1 cellular context compared by ENCODE assay signal in the genomic region with DNA sequence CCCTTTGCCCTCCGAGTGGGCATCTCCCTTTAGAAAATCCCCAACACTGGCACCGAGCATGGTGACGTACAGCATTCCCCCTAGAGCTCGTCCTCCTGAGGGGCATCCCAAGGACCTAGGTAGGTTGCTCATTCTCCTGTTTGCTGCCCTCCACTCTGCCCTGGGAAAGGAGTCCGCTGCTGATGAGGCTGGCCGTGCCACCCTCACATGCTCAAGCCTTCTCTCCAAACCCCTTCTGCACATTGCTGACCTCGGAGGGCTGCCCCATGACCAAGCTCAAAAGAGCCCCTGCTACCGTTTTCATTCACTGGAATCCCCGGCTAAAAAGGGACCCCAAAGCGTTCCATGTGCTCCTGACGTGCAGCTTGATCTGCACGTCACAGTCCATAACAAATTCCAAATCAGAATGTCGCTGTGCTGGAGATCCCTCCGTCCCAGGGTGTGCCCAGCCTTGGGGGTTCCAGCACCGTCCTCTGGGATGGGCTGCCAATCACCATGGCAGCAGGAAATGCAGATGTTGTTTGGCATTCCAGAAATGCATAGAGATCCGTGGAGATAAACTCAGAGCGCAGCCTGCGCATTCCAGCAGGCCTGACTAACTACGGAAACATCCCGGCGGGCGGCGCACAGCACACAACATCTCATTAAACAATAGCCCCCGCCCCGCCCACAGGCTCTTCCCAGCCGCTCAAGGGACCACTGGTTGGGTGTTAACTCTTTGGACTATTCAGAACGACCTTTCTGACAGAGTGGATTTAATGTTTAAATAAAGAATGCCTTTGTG.
TF ChIP-seq lines count a peak whose summit lies in the region.

No MANE protein-coding gene starts in this region.

TF ChIP-seq in H1, 55 proteins besides CTCF, POLR2A, EP300 and RAD21:
- TF ChIP-seq SAP30 (IDR thresholded peaks at IDR 0.05; ENCODE audit: insufficient read depth, insufficient replicate concordance, low read length) (no peak), KDM4A (IDR thresholded peaks at IDR 0.05; ENCODE audit: low read depth, low read length, severe bottlenecking) (no peak), TAF1 (IDR thresholded peaks at IDR 0.05; ENCODE audit: low read depth, low read length) (0 out of 2 replicates have a peak, but pooled peaks have one; percentile 25), TCF12 (IDR thresholded peaks at IDR 0.05; ENCODE audit: low read depth, low read length) (0 out of 2 replicates have a peak, but pooled peaks have one; percentile 34), YY1 (IDR thresholded peaks at IDR 0.05; ENCODE audit: low read depth, low read length) (no peak), HDAC6 (IDR thresholded peaks at IDR 0.05; ENCODE audit: low read depth, low read length) (no peak), CBX5 (IDR thresholded peaks at IDR 0.05; ENCODE audit: low read depth, low read length) (no peak), CHD1 (IDR thresholded peaks at IDR 0.05; ENCODE audit: low read depth, low read length) (no peak), SIRT6 (IDR thresholded peaks at IDR 0.05; ENCODE audit: low read length) (no peak), CHD2 (IDR thresholded peaks at IDR 0.05; ENCODE audit: low read length) (0 out of 2 replicates have a peak, but pooled peaks have one; percentile 15), JUND (IDR thresholded peaks at IDR 0.05; ENCODE audit: low read length) (peak; percentile 93), CREB1 (IDR thresholded peaks at IDR 0.05) (0 out of 2 replicates have a peak, but pooled peaks have one; percentile 41), JUN (IDR thresholded peaks at IDR 0.05; ENCODE audit: low read depth, low read length) (peak; percentile 84), BCL11A (IDR thresholded peaks at IDR 0.05; ENCODE audit: low read depth in 2 of 2, low read length in 2 of 2) (no peak), SIN3A (conservative IDR thresholded peaks at IDR 0.05 in 1 of 2, IDR thresholded peaks at IDR 0.05 in 1 of 2; ENCODE audit: low read depth in 1 of 2, low read length in 2 of 2) (no peak; a peak in 1 of 4 replicates), ASH2L (IDR thresholded peaks at IDR 0.05; ENCODE audit: low read length) (peak; percentile 32), RNF2 (IDR thresholded peaks at IDR 0.05; ENCODE audit: borderline replicate concordance, low read depth, low read length, missing control alignments, poor library complexity, severe bottlenecking) (no peak), TEAD4 (IDR thresholded peaks at IDR 0.05; ENCODE audit: low read depth, low read length) (peak; percentile 99), SP1 (IDR thresholded peaks at IDR 0.05; ENCODE audit: low read depth, low read length) (peak; percentile 76; the same call in 1 of the 2 replicates), HDAC2 (IDR thresholded peaks at IDR 0.05; ENCODE audit: borderline replicate concordance in 1 of 2, low read depth in 2 of 2, low read length in 2 of 2) (no peak; a peak in 1 of 4 replicates)
